ENCODE assay signal across 8 cellular contexts in genomic region chr3:43389388-43390254, GRCh38.
DNase-seq lines count a peak whose midpoint lies in the region; ATAC-seq and TF ChIP-seq lines count a peak whose summit lies in the region.

No MANE protein-coding gene starts in this region.

- no peak overlapping the region for H3K4me3 ChIP-seq in AG04450 (ENCODE audit: low read depth, low read length)
- H3K4me3 ChIP-seq in duodenal mucosa (ENCODE audit: low read depth in 1 of 2, low read length in 2 of 2): no peak overlapping the region
- no peak overlapping the region for H3K4me3 ChIP-seq in transverse colon

- H3K9ac ChIP-seq in duodenal mucosa (ENCODE audit: low read depth in 1 of 2, low read length in 2 of 2): no peak overlapping the region

- DNase-seq in AG04450 (ENCODE audit: low read depth, low spot score) (peak; percentile 32), non-pigmented ciliary epithelial cell (ENCODE audit: low read depth) (peak; percentile 47), transverse colon (peak; percentile 47), DMS 273 (lab: John Stamatoyannopoulos, UW; ENCODE audit: unreplicated experiment) (no peak)
- DNase-seq in activated CD4-positive, alpha-beta T cell treated with anti-CD3 and anti-CD28 coated beads, Interleukin-2, amount 50 U/mL, for 24 hours (ENCODE audit: low read depth in 1 of 2, low spot score in 1 of 2): peak; percentile 20 to 67

- WGBS in transverse colon (ENCODE audit: low coverage in 1 of 2), 2 donors: 45 to 55% methylated on average over 7 to 10 of the region's 10 CpGs

- TF ChIP-seq POLR2A in transverse colon (IDR thresholded peaks at IDR 0.05): no peak

- no peak for TF ChIP-seq EP300 in transverse colon (IDR thresholded peaks at IDR 0.05; ENCODE audit: low read depth)

- H3K36me3 ChIP-seq in duodenal mucosa (ENCODE audit: control insufficient read depth in 1 of 2, insufficient read depth in 2 of 2, low read length in 2 of 2) (peaks cover 0 to 4% of the 10 kb centered on the region in 2 donors), transverse colon (no peaks in the 10 kb centered on the region)

- CTCF ChIA-PET in AG04450 (lab: Charles Lee): interaction anchor here (0.7 to 1.1 kb wide), 2 partner anchors 9 to 16 kb away, joined by 4 to 5 read pairs; no protein-coding TSS in a partner anchor

- intact Hi-C loops in transverse colon (cut with DNase I; ENCODE audit: low total_unique reads): loop anchor here (1.0 kb wide), 1 partner anchor 17 kb away; no protein-coding TSS in a partner anchor

- H3K4me1 ChIP-seq in duodenal mucosa (ENCODE audit: control insufficient read depth in 1 of 2, insufficient read depth in 2 of 2, low read length in 2 of 2): peaks cover 9 to 15% of the 10 kb centered on the region in 2 donors
- peaks cover 0 to 9% (median 3%) of the 10 kb centered on the region in 4 donors for H3K4me1 ChIP-seq in transverse colon

- POLR2A ChIA-PET in AG04450 (lab: Yijun Ruan, JAX): interaction anchor here (1.6 kb wide), 1 partner anchor 10 kb away, joined by 4 read pairs; no protein-coding TSS in a partner anchor

- TF ChIP-seq CTCF in AG04450 (IDR thresholded peaks at IDR 0.05; ENCODE audit: low read depth, low read length): no peak
- no peak for TF ChIP-seq CTCF in transverse colon (IDR thresholded peaks at IDR 0.05)

- in situ Hi-C loops in transverse colon (cut with MboI; ENCODE audit: low pct_ligation_motif_present in 1 of 4, low pct_unique_long_range_greater_than_20kb in 1 of 4, low sequenced_read_pairs in 3 of 4): no loop called here

- peak; percentile 59 for ATAC-seq in HG03520 (IDR thresholded peaks at IDR 0.05; ENCODE audit: unreplicated experiment)
- ATAC-seq in GM19467 (IDR thresholded peaks at IDR 0.05; ENCODE audit: unreplicated experiment): no peak

- no peaks in the 10 kb centered on the region for H3K9me3 ChIP-seq in AG04450 (ENCODE audit: control insufficient read depth, insufficient read depth, low read length)
- H3K9me3 ChIP-seq in duodenal mucosa (ENCODE audit: control insufficient read depth in 1 of 2, low read length in 2 of 2): no peaks in the 10 kb centered on the region
- peaks cover 0 to 5% of the 10 kb centered on the region in 2 donors for H3K9me3 ChIP-seq in transverse colon

- H3K27me3 ChIP-seq in AG04450 (ENCODE audit: control insufficient read depth, insufficient read depth, low read length) (no peaks in the 10 kb centered on the region), duodenal mucosa (ENCODE audit: control insufficient read depth in 1 of 2, insufficient read depth in 2 of 2, low read length in 2 of 2) (no peaks in the 10 kb centered on the region), transverse colon (no peaks in the 10 kb centered on the region)

- H3K27ac ChIP-seq in AG04450 (ENCODE audit: low read depth, low read length): no peak overlapping the region
- peak overlapping the region; percentile 28 for H3K27ac ChIP-seq in duodenal mucosa (ENCODE audit: low read depth, low read length)
- peak overlapping the region; percentile 43 to 69 (median 50) for H3K27ac ChIP-seq in transverse colon
